Comparison of ENCODE assay signal across 8 cellular contexts in the genomic region with DNA sequence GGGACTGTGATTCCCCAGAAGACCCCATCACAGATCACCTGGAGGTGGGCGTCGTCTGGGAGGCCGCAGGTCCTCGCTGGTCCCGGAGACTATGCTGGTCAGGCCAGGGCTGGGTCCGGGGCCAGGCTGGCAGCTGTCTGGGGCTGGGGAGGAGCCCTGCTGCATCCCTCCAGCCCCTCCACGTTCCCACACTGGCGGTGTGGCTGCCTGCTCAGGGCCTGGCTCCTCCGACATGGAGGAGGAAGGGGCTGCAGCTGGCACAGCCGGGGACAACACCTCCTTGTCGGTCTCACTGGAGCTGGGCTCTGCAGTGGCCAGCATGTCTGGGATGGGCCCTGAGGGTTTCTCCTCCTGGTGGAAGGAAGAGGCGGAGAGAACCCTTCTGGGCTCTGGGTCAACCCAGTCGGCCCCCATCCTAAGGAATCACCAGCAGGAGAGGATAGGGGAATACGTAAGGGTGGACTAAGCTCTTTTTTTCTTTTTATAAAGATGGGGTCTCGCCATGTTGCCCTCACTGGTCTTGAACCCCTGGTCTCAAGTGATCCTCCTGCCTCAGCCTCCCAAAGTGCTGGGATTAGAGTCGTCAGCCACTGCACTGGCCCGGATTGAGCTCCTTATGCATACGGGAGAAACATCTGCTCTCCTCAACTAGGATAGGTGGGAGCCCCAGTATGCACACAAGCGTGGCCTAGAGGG. TPM values are rescaled to one million over a fixed set of nuclear protein-coding genes. Genes with fewer than 3 reads are reported as not detected.
DNase-seq lines count a peak whose midpoint lies in the region; TF ChIP-seq lines count a peak whose summit lies in the region.

No MANE protein-coding gene starts in this region.

- peak overlapping the region; percentile 73 for H2AFZ ChIP-seq in OCI-LY7 (ENCODE audit: low read length)
- peak overlapping the region; percentile 98 for H2AFZ ChIP-seq in neuronal stem cell (ENCODE audit: low read length)

- peak overlapping the region; percentile 87 to 97 (median 94) for H3K4me3 Mint-ChIP-seq in CD4-positive, alpha-beta memory T cell
- peak overlapping the region; percentile 81 for H3K4me3 Mint-ChIP-seq in endodermal cell

- no peak overlapping the region for H2BK120ac ChIP-seq in neuronal stem cell (ENCODE audit: low read depth, low read length)

- peak overlapping the region; percentile 79 for H3K4ac ChIP-seq in neuronal stem cell (ENCODE audit: low read length)

- no peaks in the 10 kb centered on the region for H3K9me3 ChIP-seq in CD4-positive, alpha-beta memory T cell (ENCODE audit: control insufficient read depth in 1 of 2, low read length in 2 of 2)
- H3K9me3 ChIP-seq in OCI-LY7 (ENCODE audit: low read length), result no peaks in the 10 kb centered on the region
- no peaks in the 10 kb centered on the region for H3K9me3 ChIP-seq in endodermal cell (ENCODE audit: control insufficient read depth, low read length)
- H3K9me3 ChIP-seq in neuronal stem cell (replicated peaks in 1 of 2; ENCODE audit: control insufficient read depth in 2 of 2, insufficient read depth in 1 of 2, low read depth in 1 of 2, low read length in 2 of 2), result no peaks in the 10 kb centered on the region

- peak overlapping the region; percentile 43 for H4K8ac ChIP-seq in neuronal stem cell (ENCODE audit: low read depth, low read length)

- H3K14ac ChIP-seq in neuronal stem cell (ENCODE audit: low read length), result peak overlapping the region; percentile 21

- H3K79me1 ChIP-seq in neuronal stem cell (ENCODE audit: low read depth, low read length), result peaks cover 10% of the 10 kb centered on the region

- 56 to 74% methylated on average over 8 to 19 of the region's 19 CpGs for WGBS in endodermal cell (ENCODE audit: insufficient coverage in 1 of 2, insufficient read length in 1 of 2), 2 experiments
- no CpG with 5 or more reads among the region's 19 CpGs for WGBS in neuronal stem cell (ENCODE audit: extremely low coverage in 2 of 2, insufficient read length in 2 of 2, insufficient replicate concordance in 1 of 2), 2 donors

- CTCF ChIA-PET in CD4-positive, alpha-beta memory T cell (lab: Charles Lee; ENCODE audit: partially characterized antibody), result interaction anchor here (1.1 to 9.8 kb wide), 7 partner anchors 7 to 100 kb away, joined by 5 to 144 read pairs (median 13); partner anchors contain the start of genes MARCHF2 and MYO1F
- CTCF ChIA-PET in OCI-LY7 (lab: Charles Lee; ENCODE audit: unreplicated experiment), result interaction anchor here (1.1 to 1.3 kb wide), 2 partner anchors 67 to 100 kb away, joined by 3 to 8 read pairs; partner anchors contain the start of gene MARCHF2

- H3K79me2 ChIP-seq in OCI-LY7 (ENCODE audit: insufficient read depth, low read depth, low read length), result no peaks in the 10 kb centered on the region; the same call in 1 of the 2 replicates

- TF ChIP-seq CTCF in OCI-LY7 (conservative IDR thresholded peaks at IDR 0.05; ENCODE audit: low read length) (no peak), endodermal cell (conservative IDR thresholded peaks at IDR 0.05) (peak; percentile 13)

- H3K27me3 Mint-ChIP-seq in CD4-positive, alpha-beta memory T cell, result no peaks in the 10 kb centered on the region
- H3K27me3 Mint-ChIP-seq in endodermal cell (ENCODE audit: insufficient read depth), result no peaks in the 10 kb centered on the region

- peak overlapping the region; percentile 80 for H2AK5ac ChIP-seq in neuronal stem cell (ENCODE audit: low read depth, low read length)

- no TSS peak for BruUV-seq in OCI-LY7 (replicated peaks; lab: Mats Ljungman, UMichigan)

- intact Hi-C loops in CD4-positive, alpha-beta memory T cell (cut with micrococcal nuclease), result loop anchor here (5.0 kb wide), 1 partner anchor 121 kb away; the partner anchor contains the start of gene RAB11B
- intact Hi-C loops in OCI-LY7 (cut with micrococcal nuclease; ENCODE audit: unreplicated experiment), result loop anchor here (5.0 kb wide), 2 partner anchors 69 to 506 kb away; partner anchors contain the start of gene ELAVL1

- H3K9me3 Mint-ChIP-seq in CD4-positive, alpha-beta memory T cell, result peaks cover 0 to 1% (median 0%) of the 10 kb centered on the region in 8 donors
- peaks cover 1% of the 10 kb centered on the region for H3K9me3 Mint-ChIP-seq in endodermal cell

- peak overlapping the region; percentile 96 to 99 (median 99) for H3K27ac Mint-ChIP-seq in CD4-positive, alpha-beta memory T cell
- peak overlapping the region; percentile 97 for H3K27ac Mint-ChIP-seq in endodermal cell

- H2BK12ac ChIP-seq in neuronal stem cell (ENCODE audit: low read length), result no peak overlapping the region

- H3K36me3 ChIP-seq in CD4-positive, alpha-beta memory T cell (ENCODE audit: insufficient read depth, low read length), result no peaks in the 10 kb centered on the region
- H3K36me3 ChIP-seq in OCI-LY7 (ENCODE audit: insufficient read depth, low read length), result peaks cover 9% of the 10 kb centered on the region
- peaks cover 2% of the 10 kb centered on the region for H3K36me3 ChIP-seq in endodermal cell (ENCODE audit: control insufficient read depth, insufficient read depth, low read length)
- peaks cover 4 to 23% of the 10 kb centered on the region in 2 donors for H3K36me3 ChIP-seq in neuronal stem cell (replicated peaks in 1 of 2; ENCODE audit: control insufficient read depth in 2 of 2, insufficient read depth in 2 of 2, low read length in 2 of 2)

- peak overlapping the region; percentile 71 for H3K23ac ChIP-seq in neuronal stem cell (ENCODE audit: low read depth, low read length, poor library complexity)

- H3K4me3 ChIP-seq in CD4-positive, alpha-beta memory T cell (ENCODE audit: low read length in 2 of 2), result peak overlapping the region; percentile 34 to 82
- H3K4me3 ChIP-seq in OCI-LY7 (ENCODE audit: low read depth, low read length, poor library complexity, severe bottlenecking), result peak overlapping the region; percentile 69
- H3K4me3 ChIP-seq in endodermal cell (ENCODE audit: low read length), result peak overlapping the region; percentile 82
- H3K4me3 ChIP-seq in neuronal stem cell (ENCODE audit: low read length in 2 of 2), result peak overlapping the region; percentile 73 to 84

- peaks cover 61% of the 10 kb centered on the region for H3K4me1 ChIP-seq in CD4-positive, alpha-beta memory T cell (ENCODE audit: insufficient read depth, low read length)
- H3K4me1 ChIP-seq in OCI-LY7 (ENCODE audit: insufficient read depth, low read length, poor library complexity, severe bottlenecking), result peaks cover 28% of the 10 kb centered on the region
- peaks cover 5% of the 10 kb centered on the region for H3K4me1 ChIP-seq in endodermal cell (ENCODE audit: control insufficient read depth, insufficient read depth, low read length)
- peaks cover 4 to 7% of the 10 kb centered on the region in 2 donors for H3K4me1 ChIP-seq in neuronal stem cell (ENCODE audit: control insufficient read depth in 2 of 2, insufficient read depth in 1 of 2, low read depth in 1 of 2, low read length in 2 of 2)

- peak overlapping the region; percentile 82 for H3K18ac ChIP-seq in neuronal stem cell (ENCODE audit: low read length)

- peak overlapping the region; percentile 93 for H3K27ac ChIP-seq in CD4-positive, alpha-beta memory T cell (ENCODE audit: low read depth, low read length)
- H3K27ac ChIP-seq in OCI-LY7 (ENCODE audit: low read depth, low read length, poor library complexity, severe bottlenecking), result peak overlapping the region; percentile 65
- H3K27ac ChIP-seq in endodermal cell (ENCODE audit: low read depth, low read length), result peak overlapping the region; percentile 85
- H3K27ac ChIP-seq in neuronal stem cell (replicated peaks; ENCODE audit: low read length), result peak overlapping the region; percentile 84

- H2BK5ac ChIP-seq in neuronal stem cell (ENCODE audit: low read length), result no peak overlapping the region

- H4K91ac ChIP-seq in neuronal stem cell (ENCODE audit: low read depth, low read length, poor library complexity), result no peak overlapping the region

- H2BK15ac ChIP-seq in neuronal stem cell (ENCODE audit: low read length), result no peak overlapping the region

- H3K9ac ChIP-seq in endodermal cell (ENCODE audit: extremely low read depth, low read length, poor library complexity, severe bottlenecking), result peak overlapping the region; percentile 36
- H3K9ac ChIP-seq in neuronal stem cell (ENCODE audit: low read depth, low read length, poor library complexity), result peak overlapping the region; percentile 80

- no peak for DNase-seq in CD4-positive, alpha-beta memory T cell
- no peak for DNase-seq in OCI-LY7 (ENCODE audit: low spot score)
- DNase-seq in endodermal cell, result no peak
- DNase-seq in neuronal stem cell (ENCODE audit: low spot score), result no peak
- no peak for DNase-seq in NCI-H2029 treated with DMSO at 0.1 percent for 48 hours (lab: John Stamatoyannopoulos, UW)
- no peak for DNase-seq in NK-92 (lab: John Stamatoyannopoulos, UW; ENCODE audit: unreplicated experiment)
- no peak for DNase-seq in NCI-H146 (lab: John Stamatoyannopoulos, UW)
- DNase-seq in iPS-NIHi11 (ENCODE audit: low spot score), result no peak

- H3K36me3 Mint-ChIP-seq in CD4-positive, alpha-beta memory T cell, result peaks cover 4 to 18% of the 10 kb centered on the region in 2 donors
- peaks cover 18% of the 10 kb centered on the region for H3K36me3 Mint-ChIP-seq in endodermal cell (ENCODE audit: low read depth)

- POLR2A ChIA-PET in CD4-positive, alpha-beta memory T cell (lab: Charles Lee; ENCODE audit: partially characterized antibody), result interaction anchor here (1.0 to 10.7 kb wide), 24 partner anchors 8 to 192 kb away, joined by 3 to 461 read pairs (median 4); partner anchors contain the start of genes HNRNPM, KANK3, MARCHF2 and MYO1F
- POLR2A ChIA-PET in OCI-LY7 (lab: Charles Lee), result interaction anchor here (0.5 to 1.9 kb wide), 8 partner anchors 8 to 470 kb away, joined by 3 to 14 read pairs (median 4); no protein-coding TSS in a partner anchor

- H4K20me1 ChIP-seq in OCI-LY7 (ENCODE audit: insufficient read depth, low read length), result no peaks in the 10 kb centered on the region

- H3K4me2 ChIP-seq in OCI-LY7 (ENCODE audit: low read length) (peak overlapping the region; percentile 74), neuronal stem cell (ENCODE audit: insufficient read depth, low read length, poor library complexity, severe bottlenecking) (peak overlapping the region; percentile 53)

- H3K9me2 ChIP-seq in OCI-LY7 (ENCODE audit: insufficient read depth, low read length), result no peaks in the 10 kb centered on the region

- H3K4me1 Mint-ChIP-seq in CD4-positive, alpha-beta memory T cell, result peaks cover 24 to 60% (median 43%) of the 10 kb centered on the region in 4 donors
- peaks cover 7% of the 10 kb centered on the region for H3K4me1 Mint-ChIP-seq in endodermal cell

- no peaks in the 10 kb centered on the region for H3K27me3 ChIP-seq in CD4-positive, alpha-beta memory T cell (ENCODE audit: insufficient read depth, low read length)
- H3K27me3 ChIP-seq in endodermal cell (ENCODE audit: control insufficient read depth, insufficient read depth, low read length, poor library complexity, severe bottlenecking), result no peaks in the 10 kb centered on the region
- peaks cover 0 to 3% (median 0%) of the 10 kb centered on the region in 3 experiments for H3K27me3 ChIP-seq in neuronal stem cell (ENCODE audit: control insufficient read depth in 3 of 3, insufficient read depth in 3 of 3, low read depth in 1 of 3, low read length in 3 of 3)

RNA-seq across cellular contexts. Expression of gene ZNF414, which starts 0.8 kb away (rescaled TPM):
- 10 to 100 TPM; 45.1 to 50.4 TPM for total RNA-seq in CD4-positive, alpha-beta memory T cell
- polyA plus RNA-seq in CD4-positive, alpha-beta memory T cell, result 10 to 100 TPM in 1 of 2 donors, 1 to 10 TPM in 1; 9.5 to 25.8 TPM
- 3.1 and 8.7 TPM in 2 replicates for total RNA-seq in OCI-LY7 (2014; rRNA removed; shearing (Covaris generic))
- total RNA-seq in OCI-LY7 (2022) (39.0 and 47.5 TPM in 2 replicates), endodermal cell (10 to 100 TPM; 22.6 to 23.7 TPM)
- 20.2 TPM for polyA plus RNA-seq in endodermal cell (2013, experiment 1 of 2)
- polyA plus RNA-seq in endodermal cell (2013, experiment 2 of 2), result 25.0 TPM
- polyA plus RNA-seq in neuronal stem cell (2013, experiment 1 of 2), result 32.3 TPM
- polyA plus RNA-seq in neuronal stem cell (2013, experiment 2 of 2), result 33.4 TPM

RNA-seq across cellular contexts. Expression of gene PRAM1, which starts 10.7 kb away (rescaled TPM):
- total RNA-seq in CD4-positive, alpha-beta memory T cell, result 1 to 10 TPM; 2.3 to 2.6 TPM
- polyA plus RNA-seq in CD4-positive, alpha-beta memory T cell, result not detected
- total RNA-seq in OCI-LY7 (2014; rRNA removed; shearing (Covaris generic)), result 0.08 and 0.28 TPM in 2 replicates
- total RNA-seq in OCI-LY7 (2022) (3.1 TPM in 2 replicates), endodermal cell (1 to 10 TPM in 1 of 2 donors, under 1 TPM in 1; 0.40 to 1.9 TPM)
- polyA plus RNA-seq in endodermal cell (2013, experiment 1 of 2), result 1.00 TPM
- polyA plus RNA-seq in endodermal cell (2013, experiment 2 of 2), result 0.58 TPM
- 1.2 TPM for polyA plus RNA-seq in neuronal stem cell (2013, experiment 1 of 2)
- 1.2 TPM for polyA plus RNA-seq in neuronal stem cell (2013, experiment 2 of 2)
